Comparison of ENCODE assay signal across 15 cellular contexts in genomic region chr1:174931214-174931613, GRCh38.
"Had no signal": no experiment of that assay in that cellular context is flagged by ENCODE, and none has a peak within 500 bp of the region (broad histone marks: within the 10 kb centered on the region; RNA-seq: fewer than 3 reads in every experiment).

No MANE protein-coding gene starts in this region.

- H3K27ac ChIP-seq: gastroesophageal sphincter, spleen, stomach had no signal

- H3K27ac Mint-ChIP-seq: activated naive CD8-positive, alpha-beta T cell treated with anti-CD3 and anti-CD28 coated beads, Interleukin-2, amount 10 ng/mL, durations not matched to agents 7 days and 5 days had no signal

- H3K9me3 Mint-ChIP-seq: activated naive CD8-positive, alpha-beta T cell treated with anti-CD3 and anti-CD28 coated beads, Interleukin-2, amount 10 ng/mL, durations not matched to agents 7 days and 5 days had no signal

- DNase-seq: activated CD4-positive, alpha-beta T cell treated with anti-CD3 and anti-CD28 coated beads, Interleukin-2, amount 50 U/mL, for 4 hours; activated naive CD4-positive, alpha-beta T cell; activated naive CD8-positive, alpha-beta T cell treated with anti-CD3 and anti-CD28 coated beads, Interleukin-2, amount 10 ng/mL, durations not matched to agents 7 days and 5 days; activated T-cell treated with anti-CD3 and anti-CD28 coated beads for 4 hours; anterior cingulate cortex; cortex of kidney; effector memory CD4-positive, alpha-beta T cell; naive thymus-derived CD8-positive, alpha-beta T cell; occipital lobe; spleen; stomach had no signal

- H3K4me1 ChIP-seq: gastroesophageal sphincter, spleen, stomach had no signal

- H3K27me3 ChIP-seq: gastroesophageal sphincter, spleen, stomach had no signal

- H3K4me1 Mint-ChIP-seq: activated naive CD8-positive, alpha-beta T cell treated with anti-CD3 and anti-CD28 coated beads, Interleukin-2, amount 10 ng/mL, durations not matched to agents 7 days and 5 days had no signal

- ATAC-seq: activated CD4-positive, CD25-positive, alpha-beta regulatory T cell treated with anti-CD3 and anti-CD28 coated beads, Interleukin-2, amount 50 U/mL, for 24 hours; gastroesophageal sphincter; left lobe of liver; naive thymus-derived CD8-positive, alpha-beta T cell; sciatic nerve had no signal

- H3K36me3 ChIP-seq: gastroesophageal sphincter, spleen, stomach had no signal

- H3K9me3 ChIP-seq: gastroesophageal sphincter, spleen, stomach had no signal

- H3K4me3 Mint-ChIP-seq: activated naive CD8-positive, alpha-beta T cell treated with anti-CD3 and anti-CD28 coated beads, Interleukin-2, amount 10 ng/mL, durations not matched to agents 7 days and 5 days; naive thymus-derived CD8-positive, alpha-beta T cell had no signal

- H3K36me3 Mint-ChIP-seq: activated naive CD8-positive, alpha-beta T cell treated with anti-CD3 and anti-CD28 coated beads, Interleukin-2, amount 10 ng/mL, durations not matched to agents 7 days and 5 days; naive thymus-derived CD8-positive, alpha-beta T cell had no signal

- H3K4me3 ChIP-seq: gastroesophageal sphincter, spleen, stomach had no signal

- H3K27me3 Mint-ChIP-seq: activated naive CD8-positive, alpha-beta T cell treated with anti-CD3 and anti-CD28 coated beads, Interleukin-2, amount 10 ng/mL, durations not matched to agents 7 days and 5 days; naive thymus-derived CD8-positive, alpha-beta T cell had no signal
